26 cellular contexts compared by ENCODE assay signal in genomic region chr4:137015759-137016409, GRCh38.
"Had no signal": no experiment of that assay in that cellular context is flagged by ENCODE, and none has a peak within 500 bp of the region (broad histone marks: within the 10 kb centered on the region; RNA-seq: fewer than 3 reads in every experiment).

No MANE protein-coding gene starts in this region.

- H3K4me3 ChIP-seq: dorsolateral prefrontal cortex, gastrocnemius medialis, left lung, mucosa of descending colon, neural progenitor cell, prostate gland, skin epidermis, spleen, testis, tibial artery had no signal

- ATAC-seq: esophagus mucosa; gastrocnemius medialis; left lung; mucosa of descending colon; natural killer cell treated with Interleukin-12 subunit alpha and Interleukin-12 subunit beta and Interleukin-15 and Interleukin-18, amount 100 ng/mL, for 72 hours; right cardiac atrium; stimulated activated memory B cell treated with anti-CD40 and anti-IgM and Interleukin-4, amounts not matched to agents 10 μg/mL and 1 μg/mL and 100 μg/mL, for 72 hours; stimulated activated naive CD8-positive, alpha-beta T cell treated with anti-CD3 and anti-CD28 coated beads, Interleukin-15, Interleukin-2, amounts not matched to agents 100 U/mL and 50 U/mL, for 24 hours had no signal

- H3K27ac ChIP-seq: dorsolateral prefrontal cortex, epithelial cell of prostate, gastrocnemius medialis, left lung, neural progenitor cell, parathyroid adenoma, prostate gland, skin epidermis, spleen, testis, tibial artery had no signal

- H3K4me1 ChIP-seq: gastrocnemius medialis, left lung, neural progenitor cell, parathyroid adenoma, prostate gland, spleen, testis, tibial artery had no signal

- H3K9me3 ChIP-seq: gastrocnemius medialis, left lung, mucosa of descending colon, prostate gland, spleen, testis, tibial artery had no signal

- H3K36me3 ChIP-seq: gastrocnemius medialis, left lung, neural progenitor cell, prostate gland, spleen, tibial artery had no signal

- H3K27me3 ChIP-seq: dorsolateral prefrontal cortex, gastrocnemius medialis, left lung, neural progenitor cell, spleen, testis, tibial artery had no signal

- DNase-seq: cortex of kidney; dorsolateral prefrontal cortex; effector CD4-positive, alpha-beta T cell; endodermal cell; foreskin fibroblast; gastrocnemius medialis; head of caudate nucleus; left lung; mesenchymal stem cell; mucosa of descending colon; naive B cell; right cardiac atrium; spleen; stimulated activated CD4-positive, alpha-beta T cell treated with anti-CD3 and anti-CD28 coated beads, Interleukin-4, amount 100 ng/mL, for 4 hours; stimulated activated naive CD8-positive, alpha-beta T cell treated with anti-CD3 and anti-CD28 coated beads, Interleukin-15, Interleukin-2, amounts not matched to agents 100 U/mL and 50 U/mL, for 24 hours; substantia nigra; testis; tibial artery had no signal
